Comparison of ENCODE assay signal across 24 cellular contexts in genomic region chr4:26457412-26457811, GRCh38. TPM values are rescaled to one million over a fixed set of nuclear protein-coding genes. Genes with fewer than 3 reads are reported as not detected.
DNase-seq lines count a peak whose midpoint lies in the region; ATAC-seq and TF ChIP-seq lines count a peak whose summit lies in the region.
"Had no signal": no experiment of that assay in that cellular context is flagged by ENCODE, and none has a peak within 500 bp of the region (broad histone marks: within the 10 kb centered on the region; RNA-seq: fewer than 3 reads in every experiment).

No MANE protein-coding gene starts in this region.

- H3K23ac ChIP-seq in mesenchymal stem cell (ENCODE audit: low read length in 2 of 2) = no peak overlapping the region

- no peaks in the 10 kb centered on the region for H3K9me3 Mint-ChIP-seq in activated CD8-positive, alpha-beta T cell treated with anti-CD3 and anti-CD28 coated beads, Interleukin-2, amount 10 ng/mL, durations not matched to agents 7 days and 5 days (ENCODE audit: insufficient read depth)
- no peaks in the 10 kb centered on the region for H3K9me3 Mint-ChIP-seq in activated CD8-positive, alpha-beta T cell treated with anti-CD3 and anti-CD28 coated beads for 36 hours

- no peaks in the 10 kb centered on the region for H3K27me3 Mint-ChIP-seq in activated CD8-positive, alpha-beta T cell treated with anti-CD3 and anti-CD28 coated beads, Interleukin-2, amount 10 ng/mL, durations not matched to agents 7 days and 5 days (ENCODE audit: low read depth)
- no peaks in the 10 kb centered on the region for H3K27me3 Mint-ChIP-seq in activated CD8-positive, alpha-beta T cell treated with anti-CD3 and anti-CD28 coated beads for 36 hours

- H2AFZ ChIP-seq in Karpas-422 (ENCODE audit: low read length) (no peak overlapping the region), mesenchymal stem cell (ENCODE audit: low read depth, low read length) (no peak overlapping the region), smooth muscle cell (ENCODE audit: low read depth) (no peak overlapping the region)
- H2AFZ ChIP-seq: PC-9 had no signal

- no peaks in the 10 kb centered on the region for H3K27me3 ChIP-seq in Karpas-422 (ENCODE audit: low read length)
- no peaks in the 10 kb centered on the region for H3K27me3 ChIP-seq in mesenchymal stem cell (ENCODE audit: control insufficient read depth in 1 of 2, insufficient read depth in 1 of 2, low read length in 2 of 2)
- no peaks in the 10 kb centered on the region for H3K27me3 ChIP-seq in smooth muscle cell (ENCODE audit: low read depth)
- H3K27me3 ChIP-seq: SJCRH30 had no signal

- DNase-seq in activated CD8-positive, alpha-beta T cell treated with anti-CD3 and anti-CD28 coated beads, Interleukin-2, amount 10 ng/mL, durations not matched to agents 7 days and 5 days = no peak
- no peak for DNase-seq in activated CD8-positive, alpha-beta T cell treated with anti-CD3 and anti-CD28 coated beads for 36 hours
- DNase-seq in Karpas-422 (peak; percentile 9), mesenchymal stem cell (peak; percentile 18), smooth muscle cell (lab: John Stamatoyannopoulos, UW; ENCODE audit: unreplicated experiment) (no peak), G401 (ENCODE audit: low spot score) (no peak), dedifferentiated amniotic fluid mesenchymal stem cell (ENCODE audit: extremely low spot score) (no peak), COR-L47 (lab: John Stamatoyannopoulos, UW) (no peak)
- DNase-seq: 8988T; ACHN; Caco-2; CD4-positive, alpha-beta memory T cell; EL; HCEC 1CT; MM.1S; NCI-H2029; NCI-H526 treated with DMSO at 0.1 percent for 48 hours; PC-9 had no signal

- no peak overlapping the region for H4K8ac ChIP-seq in mesenchymal stem cell (ENCODE audit: low read length)

- H2BK5ac ChIP-seq in mesenchymal stem cell (ENCODE audit: low read depth, low read length, poor library complexity, severe bottlenecking) = no peak overlapping the region

- no peak overlapping the region for H3K18ac ChIP-seq in mesenchymal stem cell (ENCODE audit: low read depth in 1 of 2, low read length in 2 of 2)

- H3K4me2 ChIP-seq in Karpas-422 (ENCODE audit: low read depth, low read length, poor library complexity, severe bottlenecking) = no peak overlapping the region
- H3K4me2 ChIP-seq in mesenchymal stem cell (ENCODE audit: low read length, poor library complexity, severe bottlenecking) = no peak overlapping the region
- H3K4me2 ChIP-seq in smooth muscle cell = peak overlapping the region; percentile 13
- H3K4me2 ChIP-seq: PC-9 had no signal

- H3K9me2 ChIP-seq in Karpas-422 (replicated peaks; ENCODE audit: insufficient read depth, low read length) = no peaks in the 10 kb centered on the region

- H3K9ac ChIP-seq in Karpas-422 (ENCODE audit: low read length) (no peak overlapping the region), mesenchymal stem cell (ENCODE audit: low read length) (no peak overlapping the region), smooth muscle cell (ENCODE audit: low read depth) (no peak overlapping the region)

- no peak for TF ChIP-seq CTCF in activated CD8-positive, alpha-beta T cell treated with anti-CD3 and anti-CD28 coated beads for 36 hours (IDR thresholded peaks at IDR 0.05)
- no peak for TF ChIP-seq CTCF in smooth muscle cell (IDR thresholded peaks at IDR 0.05; ENCODE audit: borderline replicate concordance, insufficient read depth, poor library complexity, severe bottlenecking)

- no peaks in the 10 kb centered on the region for H3K79me1 ChIP-seq in mesenchymal stem cell (replicated peaks; ENCODE audit: low read length, poor library complexity, severe bottlenecking)

- no peaks in the 10 kb centered on the region for H3K36me3 ChIP-seq in Karpas-422 (ENCODE audit: insufficient read depth, low read length)
- H3K36me3 ChIP-seq in mesenchymal stem cell (ENCODE audit: control insufficient read depth in 1 of 2, insufficient read depth in 2 of 2, low read depth in 1 of 2, low read length in 2 of 2) = no peaks in the 10 kb centered on the region
- H3K36me3 ChIP-seq in smooth muscle cell (ENCODE audit: low read depth) = no peaks in the 10 kb centered on the region
- H3K36me3 ChIP-seq: SJCRH30 had no signal

- no peak overlapping the region for H3K27ac ChIP-seq in Karpas-422 (ENCODE audit: low read length)
- no peak overlapping the region for H3K27ac ChIP-seq in mesenchymal stem cell (ENCODE audit: low read length, poor library complexity, severe bottlenecking)
- H3K27ac ChIP-seq in smooth muscle cell (ENCODE audit: low read depth) = peak overlapping the region; percentile 34
- H3K27ac ChIP-seq: PC-9 had no signal

- in situ Hi-C loops in G401 (cut with HindIII; ENCODE audit: low sequenced_read_pairs) = loop anchor here (25.0 kb wide), 1 partner anchor 255 kb away; no protein-coding TSS in a partner anchor

- H4K20me1 ChIP-seq in Karpas-422 (ENCODE audit: insufficient read depth, low read depth, low read length) = no peaks in the 10 kb centered on the region
- no peaks in the 10 kb centered on the region for H4K20me1 ChIP-seq in smooth muscle cell (ENCODE audit: low read depth)

- H3K27ac Mint-ChIP-seq in activated CD8-positive, alpha-beta T cell treated with anti-CD3 and anti-CD28 coated beads, Interleukin-2, amount 10 ng/mL, durations not matched to agents 7 days and 5 days = peak overlapping the region; percentile 12
- H3K27ac Mint-ChIP-seq in activated CD8-positive, alpha-beta T cell treated with anti-CD3 and anti-CD28 coated beads for 36 hours = no peak overlapping the region

- no peak overlapping the region for H2BK120ac ChIP-seq in mesenchymal stem cell (ENCODE audit: low read depth, low read length)

- H3K4me3 ChIP-seq in Karpas-422 (ENCODE audit: low read length) (no peak overlapping the region), mesenchymal stem cell (ENCODE audit: insufficient read depth in 1 of 2, low read depth in 1 of 2, low read length in 2 of 2) (no peak overlapping the region), smooth muscle cell (no peak overlapping the region)
- H3K4me3 ChIP-seq: PC-9, SJCRH30 had no signal

- H2AK5ac ChIP-seq in mesenchymal stem cell (ENCODE audit: low read length, severe bottlenecking) = no peak overlapping the region

- WGBS in mesenchymal stem cell = 87% methylated on average over 6 of the region's 6 CpGs
- WGBS in smooth muscle cell (ENCODE audit: low lambda C conversion rate) = 72% methylated on average over 6 of the region's 6 CpGs

- no peak overlapping the region for H4K91ac ChIP-seq in mesenchymal stem cell (ENCODE audit: low read length)

- H3K4me1 ChIP-seq in Karpas-422 (ENCODE audit: low read length) (peaks cover 7% of the 10 kb centered on the region), mesenchymal stem cell (ENCODE audit: control insufficient read depth, insufficient read depth, low read depth, low read length) (peaks cover 5% of the 10 kb centered on the region), smooth muscle cell (ENCODE audit: low read depth) (no peaks in the 10 kb centered on the region)

- no peak overlapping the region for H3K14ac ChIP-seq in mesenchymal stem cell (ENCODE audit: low read length in 2 of 2)

- H3K79me2 ChIP-seq in Karpas-422 (ENCODE audit: low read length) = no peaks in the 10 kb centered on the region
- no peaks in the 10 kb centered on the region for H3K79me2 ChIP-seq in smooth muscle cell (ENCODE audit: low read depth)

- intact Hi-C loops in activated CD8-positive, alpha-beta T cell treated with anti-CD3 and anti-CD28 coated beads for 36 hours (cut with micrococcal nuclease) = loop anchor here (5.0 to 10.0 kb wide), 3 partner anchors 267 to 555 kb away; partner anchors contain the start of gene STIM2

- no peaks in the 10 kb centered on the region for H3K9me3 ChIP-seq in Karpas-422 (ENCODE audit: low read length)
- peaks cover 10% of the 10 kb centered on the region for H3K9me3 ChIP-seq in mesenchymal stem cell (ENCODE audit: control insufficient read depth, low read length)
- no peaks in the 10 kb centered on the region for H3K9me3 ChIP-seq in smooth muscle cell (replicated peaks; ENCODE audit: low read depth)
- H3K9me3 ChIP-seq: Caco-2, SJCRH30 had no signal

- H2BK12ac ChIP-seq in mesenchymal stem cell (ENCODE audit: low read length in 2 of 2) = no peak overlapping the region

- peaks cover 20% of the 10 kb centered on the region for H3K4me1 Mint-ChIP-seq in activated CD8-positive, alpha-beta T cell treated with anti-CD3 and anti-CD28 coated beads, Interleukin-2, amount 10 ng/mL, durations not matched to agents 7 days and 5 days (ENCODE audit: low read depth)
- H3K4me1 Mint-ChIP-seq in activated CD8-positive, alpha-beta T cell treated with anti-CD3 and anti-CD28 coated beads for 36 hours (ENCODE audit: low read depth) = peaks cover 16% of the 10 kb centered on the region

- no peaks in the 10 kb centered on the region for H3F3A ChIP-seq in smooth muscle cell (ENCODE audit: low read depth)

- no peak for ATAC-seq in activated CD8-positive, alpha-beta T cell treated with anti-CD3 and anti-CD28 coated beads, Interleukin-2, amount 10 ng/mL, durations not matched to agents 7 days and 5 days
- ATAC-seq in activated CD8-positive, alpha-beta T cell treated with anti-CD3 and anti-CD28 coated beads for 36 hours = no peak
- ATAC-seq: Right ventricle myocardium inferior, SK-N-SH treated with all-trans-retinoic acid at 6 μM for 48 hours had no signal

- no peak overlapping the region for H3K4ac ChIP-seq in mesenchymal stem cell (ENCODE audit: low read depth in 1 of 2, low read length in 2 of 2)

- CTCF ChIA-PET in activated CD8-positive, alpha-beta T cell treated with anti-CD3 and anti-CD28 coated beads, Interleukin-2, amount 10 ng/mL, durations not matched to agents 7 days and 5 days (lab: Charles Lee) = interaction anchor here (0.9 to 4.1 kb wide), 8 partner anchors 22 to 553 kb away, joined by 3 to 24 read pairs (median 4); partner anchors contain the start of gene TBC1D19
- CTCF ChIA-PET in activated CD8-positive, alpha-beta T cell treated with anti-CD3 and anti-CD28 coated beads for 36 hours (lab: Charles Lee) = interaction anchor here (0.9 to 1.1 kb wide), 2 partner anchors 12 to 111 kb away, joined by 3 to 4 read pairs; no protein-coding TSS in a partner anchor

- no peak overlapping the region for H3K4me3 Mint-ChIP-seq in activated CD8-positive, alpha-beta T cell treated with anti-CD3 and anti-CD28 coated beads, Interleukin-2, amount 10 ng/mL, durations not matched to agents 7 days and 5 days
- H3K4me3 Mint-ChIP-seq in activated CD8-positive, alpha-beta T cell treated with anti-CD3 and anti-CD28 coated beads for 36 hours = no peak overlapping the region

- H3K36me3 Mint-ChIP-seq in activated CD8-positive, alpha-beta T cell treated with anti-CD3 and anti-CD28 coated beads, Interleukin-2, amount 10 ng/mL, durations not matched to agents 7 days and 5 days (ENCODE audit: low read depth) = no peaks in the 10 kb centered on the region
- no peaks in the 10 kb centered on the region for H3K36me3 Mint-ChIP-seq in activated CD8-positive, alpha-beta T cell treated with anti-CD3 and anti-CD28 coated beads for 36 hours (ENCODE audit: low read depth)
- H3K36me3 Mint-ChIP-seq: CD4-positive, alpha-beta memory T cell had no signal

- POLR2A ChIA-PET in activated CD8-positive, alpha-beta T cell treated with anti-CD3 and anti-CD28 coated beads, Interleukin-2, amount 10 ng/mL, durations not matched to agents 7 days and 5 days (lab: Charles Lee) = no interaction called here
- POLR2A ChIA-PET in activated CD8-positive, alpha-beta T cell treated with anti-CD3 and anti-CD28 coated beads for 36 hours (lab: Charles Lee) = no interaction called here

- H2BK15ac ChIP-seq in mesenchymal stem cell (ENCODE audit: low read depth, poor library complexity, severe bottlenecking) = no peak overlapping the region

RNA-seq across cellular contexts. Expression of gene CCKAR, which starts 32.9 kb away (rescaled TPM):
- total RNA-seq in activated CD8-positive, alpha-beta T cell treated with anti-CD3 and anti-CD28 coated beads, Interleukin-2, amount 10 ng/mL, durations not matched to agents 7 days and 5 days = not detected
- total RNA-seq in activated CD8-positive, alpha-beta T cell treated with anti-CD3 and anti-CD28 coated beads for 36 hours = not detected
- not detected in 2 replicates for total RNA-seq in Karpas-422 (2014; rRNA removed; shearing (Covaris generic); ENCODE audit: low replicate concordance)
- polyA plus RNA-seq in mesenchymal stem cell (2013, experiment 1 of 2) = not detected
- polyA plus RNA-seq in mesenchymal stem cell (2013, experiment 2 of 2) = not detected
- total RNA-seq in smooth muscle cell = 0.18 and 0.27 TPM in 2 replicates
- polyA plus RNA-seq in smooth muscle cell = 0.13 and 0.32 TPM in 2 replicates
- not detected in 2 replicates for total RNA-seq in G401 (2014; rRNA removed; shearing (Covaris generic))
- total RNA-seq: CD4-positive, alpha-beta memory T cell; H1; NCI-H460; PC-9; Right ventricle myocardium inferior; RPMI7951 had no signal
- polyA plus RNA-seq: CD4-positive, alpha-beta memory T cell; H1 had no signal

Comparison
In these comparisons a context has a peak if more than half of its experiments do, and no peak if none do; other contexts are left out.
1. DNase-seq: peak in Karpas-422 (single experiment) and mesenchymal stem cell (single experiment); none in activated CD8-positive, alpha-beta T cell treated with anti-CD3 and anti-CD28 coated beads, Interleukin-2, amount 10 ng/mL, durations not matched to agents 7 days and 5 days (single experiment), activated CD8-positive, alpha-beta T cell treated with anti-CD3 and anti-CD28 coated beads for 36 hours (single experiment), smooth muscle cell (single experiment), G401 (single experiment), dedifferentiated amniotic fluid mesenchymal stem cell (single experiment) and COR-L47 (single experiment).